ENCODE assay signal across 8 cellular contexts in the genomic region with DNA sequence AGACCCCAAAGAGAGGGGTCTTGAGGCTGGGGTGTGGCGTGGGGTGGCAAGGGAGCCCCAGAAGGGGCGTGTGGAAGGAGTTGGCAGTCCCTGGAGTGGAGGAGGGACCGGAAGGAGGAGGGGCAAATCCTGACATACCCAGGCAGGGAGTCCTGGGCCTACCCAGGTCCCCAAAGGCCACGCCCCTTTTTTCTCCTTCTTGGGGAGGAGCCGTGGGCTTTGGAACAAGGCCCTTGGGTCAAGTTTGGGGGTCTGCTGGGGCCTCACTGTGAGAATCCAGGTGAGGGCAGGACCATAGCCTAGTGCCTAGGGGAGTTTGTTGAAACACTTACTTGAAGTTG. TPM values are rescaled to one million over a fixed set of nuclear protein-coding genes. Genes with fewer than 3 reads are reported as not detected.
A peak's percentile ranks its signal among the peaks of the same experiment; 100 is the strongest.
DNase-seq lines count a peak whose midpoint lies in the region; ATAC-seq and TF ChIP-seq lines count a peak whose summit lies in the region.

No MANE protein-coding gene starts in this region.

- BruUV-seq in PC-3 (replicated peaks; lab: Mats Ljungman, UMichigan), result no TSS peak

- no peak overlapping the region for H3K27ac ChIP-seq in CD4-positive, alpha-beta memory T cell (ENCODE audit: low read depth, low read length)
- H3K27ac ChIP-seq in PC-3 (ENCODE audit: low read length) (no peak overlapping the region), ovary (peak overlapping the region; percentile 83 to 99)

- no peaks in the 10 kb centered on the region for H3K36me3 Mint-ChIP-seq in CD4-positive, alpha-beta memory T cell

- CTCF ChIA-PET in CD4-positive, alpha-beta memory T cell (lab: Charles Lee; ENCODE audit: partially characterized antibody), result no interaction called here
- CTCF ChIA-PET in PC-3 (lab: Charles Lee), result no interaction called here

- peaks cover 46% of the 10 kb centered on the region for H3K4me1 ChIP-seq in CD4-positive, alpha-beta memory T cell (ENCODE audit: insufficient read depth, low read length)
- H3K4me1 ChIP-seq in PC-3 (ENCODE audit: insufficient read depth, low read length) (peaks cover 4% of the 10 kb centered on the region), ovary (ENCODE audit: insufficient read depth) (peaks cover 29% of the 10 kb centered on the region)

- H3K4me3 Mint-ChIP-seq in CD4-positive, alpha-beta memory T cell, result peak overlapping the region in 7 of 8 donors; percentile 51 to 82 (median 71)

- H3K4me3 ChIP-seq in CD4-positive, alpha-beta memory T cell (ENCODE audit: low read length in 2 of 2), result no peak overlapping the region
- no peak overlapping the region; the same call in 1 of the 2 replicates for H3K4me3 ChIP-seq in PC-3 (ENCODE audit: low read length)
- H3K4me3 ChIP-seq in fibroblast of the aortic adventitia (ENCODE audit: low read depth, low read length), result no peak overlapping the region
- peak overlapping the region; percentile 51 for H3K4me3 ChIP-seq in ovary

- no peaks in the 10 kb centered on the region for H3K79me2 ChIP-seq in PC-3 (ENCODE audit: low read length)

- intact Hi-C loops in CD4-positive, alpha-beta memory T cell (cut with micrococcal nuclease), result loop anchor here (5.0 kb wide), 1 partner anchor 42 kb away; no protein-coding TSS in a partner anchor
- intact Hi-C loops in PC-3 (cut with micrococcal nuclease), result loop anchor here (5.0 kb wide), 1 partner anchor 53 kb away; no protein-coding TSS in a partner anchor
- intact Hi-C loops in ovary (cut with DNase I), result loop anchor here in 3 of 4 donors (5.0 kb wide), 1 partner anchor 53 kb away; no protein-coding TSS in a partner anchor

- TF ChIP-seq CTCF in PC-3 (conservative IDR thresholded peaks at IDR 0.05; ENCODE audit: low read depth, low read length), result no peak
- no peak for TF ChIP-seq CTCF in fibroblast of the aortic adventitia (IDR thresholded peaks at IDR 0.05; ENCODE audit: insufficient read depth, low read length)
- no peak for TF ChIP-seq CTCF in ovary (IDR thresholded peaks at IDR 0.05)

- no peaks in the 10 kb centered on the region for H3K9me3 Mint-ChIP-seq in CD4-positive, alpha-beta memory T cell

- peak overlapping the region; percentile 99; the same call in 1 of the 2 replicates for H3K4me2 ChIP-seq in PC-3 (ENCODE audit: low read length)

- H3K9me2 ChIP-seq in PC-3 (replicated peaks; ENCODE audit: low read length), result no peaks in the 10 kb centered on the region

- H3K27me3 Mint-ChIP-seq in CD4-positive, alpha-beta memory T cell, result peaks cover 31 to 50% of the 10 kb centered on the region in 2 donors

- no peak overlapping the region for H3K9ac ChIP-seq in PC-3 (ENCODE audit: low read length)

- peaks cover 37% of the 10 kb centered on the region for H3K27me3 ChIP-seq in CD4-positive, alpha-beta memory T cell (ENCODE audit: insufficient read depth, low read length)
- H3K27me3 ChIP-seq in PC-3 (ENCODE audit: low read length) (no peaks in the 10 kb centered on the region), ovary (no peaks in the 10 kb centered on the region)

- no peaks in the 10 kb centered on the region for H3F3A ChIP-seq in PC-3 (ENCODE audit: low read length, unreplicated experiment)

- H3K4me1 Mint-ChIP-seq in CD4-positive, alpha-beta memory T cell, result peaks cover 19 to 57% (median 32%) of the 10 kb centered on the region in 4 donors

- ATAC-seq in PC-3, result no peak
- ATAC-seq in GM21723 (IDR thresholded peaks at IDR 0.05; ENCODE audit: unreplicated experiment), result no peak
- ATAC-seq in GM21786 (IDR thresholded peaks at IDR 0.05; ENCODE audit: unreplicated experiment), result no peak
- no peak for ATAC-seq in HG02642 (IDR thresholded peaks at IDR 0.05; ENCODE audit: poor library complexity, unreplicated experiment)

- peak in 1 of 5 donors; percentile 28 for DNase-seq in CD4-positive, alpha-beta memory T cell
- no peak for DNase-seq in PC-3
- peak; percentile 62 for DNase-seq in fibroblast of the aortic adventitia (ENCODE audit: low read depth)
- peak; percentile 78 to 85 (median 80) for DNase-seq in ovary
- no peak for DNase-seq in GDM1 (lab: John Stamatoyannopoulos, UW)

- no peak for TF ChIP-seq EP300 in ovary (IDR thresholded peaks at IDR 0.05)

- POLR2A ChIA-PET in CD4-positive, alpha-beta memory T cell (lab: Charles Lee; ENCODE audit: partially characterized antibody), result interaction anchor here (1.0 kb wide), 1 partner anchor 17 kb away, joined by 3 read pairs; the partner anchor contains the start of gene CHPF2
- POLR2A ChIA-PET in PC-3 (lab: Charles Lee; ENCODE audit: unreplicated experiment), result no interaction called here

- TF ChIP-seq POLR2A in ovary (IDR thresholded peaks at IDR 0.05), result no peak

- no peaks in the 10 kb centered on the region for H3K9me3 ChIP-seq in CD4-positive, alpha-beta memory T cell (ENCODE audit: control insufficient read depth in 1 of 2, low read length in 2 of 2)
- H3K9me3 ChIP-seq in PC-3 (ENCODE audit: low read length) (no peaks in the 10 kb centered on the region), ovary (no peaks in the 10 kb centered on the region)

- H4K20me1 ChIP-seq in PC-3 (ENCODE audit: low read length), result no peaks in the 10 kb centered on the region

- WGBS in ovary, 3 donors, result 2 to 7% (median 3%) methylated on average over 5 of the region's 5 CpGs

- no peaks in the 10 kb centered on the region for H3K36me3 ChIP-seq in CD4-positive, alpha-beta memory T cell (ENCODE audit: insufficient read depth, low read length)
- H3K36me3 ChIP-seq in PC-3 (ENCODE audit: low read depth, low read length), result no peaks in the 10 kb centered on the region
- no peaks in the 10 kb centered on the region for H3K36me3 ChIP-seq in ovary

- H2AFZ ChIP-seq in PC-3 (ENCODE audit: low read length), result no peak overlapping the region

- H3K27ac Mint-ChIP-seq in CD4-positive, alpha-beta memory T cell, result peak overlapping the region in 1 of 7 donors; percentile 4

RNA-seq across cellular contexts. Expression of gene SMARCD3, which starts 1.2 kb away (rescaled TPM):
- total RNA-seq in CD4-positive, alpha-beta memory T cell, result 1 to 10 TPM; 4.0 to 5.2 TPM
- polyA plus RNA-seq in CD4-positive, alpha-beta memory T cell, result 1 to 10 TPM; 4.6 TPM
- total RNA-seq in PC-3 (2014; rRNA removed) (8.6 and 9.1 TPM in 2 replicates), fibroblast of the aortic adventitia (ENCODE audit: low replicate concordance) (44.9 and 59.7 TPM in 2 replicates), ovary (100 to 1,000 TPM in 4 of 7 donors, 10 to 100 TPM in 3; 30.2 to 203 (median 101) TPM)
- 10 to 100 TPM; 43.5 to 56.1 TPM for polyA plus RNA-seq in ovary

RNA-seq across cellular contexts. Expression of gene CHPF2, which starts 17.4 kb away (rescaled TPM):
- total RNA-seq in CD4-positive, alpha-beta memory T cell, result 10 to 100 TPM; 52.2 to 52.3 TPM
- polyA plus RNA-seq in CD4-positive, alpha-beta memory T cell, result 10 to 100 TPM; 25.3 to 28.6 TPM
- total RNA-seq in PC-3 (2014; rRNA removed) (30.1 and 36.5 TPM in 2 replicates), fibroblast of the aortic adventitia (ENCODE audit: low replicate concordance) (33.0 and 47.0 TPM in 2 replicates), ovary (10 to 100 TPM; 19.3 to 36.2 (median 28.5) TPM)
- 10 to 100 TPM in 1 of 2 donors, 1 to 10 TPM in 1; 8.4 to 18.8 TPM for polyA plus RNA-seq in ovary

RNA-seq across cellular contexts. Expression of gene ABCF2, which starts 22.7 kb away (rescaled TPM):
- 10 to 100 TPM; 31.4 to 35.7 TPM for total RNA-seq in CD4-positive, alpha-beta memory T cell
- 10 to 100 TPM; 33.0 to 37.3 TPM for polyA plus RNA-seq in CD4-positive, alpha-beta memory T cell
- total RNA-seq in PC-3 (2014; rRNA removed), result 55.5 and 75.0 TPM in 2 replicates
- total RNA-seq in fibroblast of the aortic adventitia (ENCODE audit: low replicate concordance), result 18.8 and 50.9 TPM in 2 replicates
- total RNA-seq in ovary, result 10 to 100 TPM; 20.5 to 40.3 (median 31.0) TPM
- 10 to 100 TPM; 13.6 to 19.9 TPM for polyA plus RNA-seq in ovary

RNA-seq across cellular contexts. Expression of gene H2BK1, which starts 39.4 kb away (rescaled TPM):
- 1 to 10 TPM; 4.9 to 6.9 TPM for total RNA-seq in CD4-positive, alpha-beta memory T cell
- not detected for polyA plus RNA-seq in CD4-positive, alpha-beta memory T cell
- not detected in 2 replicates for total RNA-seq in PC-3 (2014; rRNA removed)
- total RNA-seq in fibroblast of the aortic adventitia (ENCODE audit: low replicate concordance), result not detected in 2 replicates
- total RNA-seq in ovary, result 1 to 10 TPM in 3 of 7 donors, not detected in 4; 1.0 to 1.3 (median 1.1) TPM
- under 1 TPM in 1 of 2 donors, not detected in 1; 0.36 TPM for polyA plus RNA-seq in ovary

Comparison
In these comparisons a context has a peak if more than half of its experiments do, and no peak if none do; other contexts are left out.
1. DNase-seq: peak in fibroblast of the aortic adventitia (single experiment) and ovary (5 of 5); none in PC-3 (single experiment) and GDM1 (single experiment).
2. H3K27ac ChIP-seq: peak in ovary (2 of 2); none in CD4-positive, alpha-beta memory T cell (single experiment) and PC-3 (single experiment).